In genomic region chr18:11149441-11150270, GRCh38 we compare ENCODE assay signal across 9 cellular contexts. TPM values are rescaled to one million over a fixed set of nuclear protein-coding genes. Genes with fewer than 3 reads are reported as not detected.
DNase-seq lines count a peak whose midpoint lies in the region; ATAC-seq lines count a peak whose summit lies in the region.
"Had no signal": no experiment of that assay in that cellular context is flagged by ENCODE, and none has a peak within 500 bp of the region (broad histone marks: within the 10 kb centered on the region; RNA-seq: fewer than 3 reads in every experiment).

PIEZO2 (minus strand) TSS chr18:11149569; CDS start chr18:11148588, 981 bp downstream.

- peak; percentile 83 for ATAC-seq in HG02981 (IDR thresholded peaks at IDR 0.05; ENCODE audit: unreplicated experiment)
- peak; percentile 85 to 88 for ATAC-seq in right cardiac atrium

- 4% methylated on average over 62 of the region's 62 CpGs for WGBS in right cardiac atrium

- no peaks in the 10 kb centered on the region for H3K9me3 ChIP-seq in right cardiac atrium (ENCODE audit: control insufficient read depth, low read length)

- no peak within 1 kb of the TSS for H3K27ac ChIP-seq in right cardiac atrium (ENCODE audit: low read length)
- H3K27ac ChIP-seq in rectal smooth muscle tissue (ENCODE audit: low read depth, low read length) = no peak within 1 kb of the TSS
- H3K27ac ChIP-seq: C4-2B had no signal

- no peaks in the 10 kb centered on the region for H3K4me1 ChIP-seq in right cardiac atrium (ENCODE audit: control insufficient read depth, insufficient read depth, low read length)
- H3K4me1 ChIP-seq in rectal smooth muscle tissue (ENCODE audit: control insufficient read depth, insufficient read depth, low read length) = no peaks in the 10 kb centered on the region

- H3K27me3 ChIP-seq in right cardiac atrium (ENCODE audit: control insufficient read depth, insufficient read depth) (no peaks in the 10 kb centered on the region), rectal smooth muscle tissue (ENCODE audit: control insufficient read depth, insufficient read depth, low read length) (peaks cover 7% of the 10 kb centered on the region)

- peak; percentile 20 for DNase-seq in NCI-H748 (lab: John Stamatoyannopoulos, UW; ENCODE audit: unreplicated experiment)
- no peak for DNase-seq in NCI-H748 treated with DMSO at 0.1 percent for 48 hours (lab: John Stamatoyannopoulos, UW)
- DNase-seq in activated T-cell treated with anti-CD3 and anti-CD28 coated beads, Interleukin-2, amount 50 U/mL, for 48 hours = peak; percentile 17 to 23
- peak; percentile 65 to 87 (median 86) for DNase-seq in right cardiac atrium
- no peak for DNase-seq in NCI-H146 (lab: John Stamatoyannopoulos, UW)
- DNase-seq in stimulated activated CD8-positive, alpha-beta memory T cell treated with anti-CD3 and anti-CD28 coated beads, Interleukin-4, amount 100 ng/mL, for 48 hours = no peak

- H3K36me3 ChIP-seq in rectal smooth muscle tissue (ENCODE audit: control insufficient read depth, insufficient read depth, low read length) = no peaks in the 10 kb centered on the region

- no peak within 1 kb of the TSS for H3K9ac ChIP-seq in rectal smooth muscle tissue (ENCODE audit: low read length)

- intact Hi-C loops in right cardiac atrium (cut with DNase I) = loop anchor here (5.0 to 10.0 kb wide), 4 partner anchors 295 to 587 kb away; no protein-coding TSS in a partner anchor

- H3K4me3 ChIP-seq in right cardiac atrium (ENCODE audit: low read length) (peak within 1 kb of the TSS; percentile 43), rectal smooth muscle tissue (ENCODE audit: low read length) (peak within 1 kb of the TSS; percentile 57)

RNA-seq across cellular contexts. Expression of gene PIEZO2, which starts in this region (rescaled TPM):
- total RNA-seq in right cardiac atrium = under 1 TPM; 0.54 to 0.93 (median 0.65) TPM
- 0.18 TPM for polyA plus RNA-seq in right cardiac atrium

Comparison
In these comparisons a context has a peak if more than half of its experiments do, and no peak if none do; other contexts are left out.
1. DNase-seq: peak in NCI-H748 (single experiment) and activated T-cell treated with anti-CD3 and anti-CD28 coated beads, Interleukin-2, amount 50 U/mL, for 48 hours (2 of 2); none in NCI-H748 treated with DMSO at 0.1 percent for 48 hours (single experiment), NCI-H146 (single experiment) and stimulated activated CD8-positive, alpha-beta memory T cell treated with anti-CD3 and anti-CD28 coated beads, Interleukin-4, amount 100 ng/mL, for 48 hours (single experiment).
2. Peak in DNase-seq, ATAC-seq and H3K4me3 ChIP-seq in right cardiac atrium; RNA of the gene not detected or under 1 TPM.